Comparison of ENCODE assay signal across 1 cellular context in the genomic region with DNA sequence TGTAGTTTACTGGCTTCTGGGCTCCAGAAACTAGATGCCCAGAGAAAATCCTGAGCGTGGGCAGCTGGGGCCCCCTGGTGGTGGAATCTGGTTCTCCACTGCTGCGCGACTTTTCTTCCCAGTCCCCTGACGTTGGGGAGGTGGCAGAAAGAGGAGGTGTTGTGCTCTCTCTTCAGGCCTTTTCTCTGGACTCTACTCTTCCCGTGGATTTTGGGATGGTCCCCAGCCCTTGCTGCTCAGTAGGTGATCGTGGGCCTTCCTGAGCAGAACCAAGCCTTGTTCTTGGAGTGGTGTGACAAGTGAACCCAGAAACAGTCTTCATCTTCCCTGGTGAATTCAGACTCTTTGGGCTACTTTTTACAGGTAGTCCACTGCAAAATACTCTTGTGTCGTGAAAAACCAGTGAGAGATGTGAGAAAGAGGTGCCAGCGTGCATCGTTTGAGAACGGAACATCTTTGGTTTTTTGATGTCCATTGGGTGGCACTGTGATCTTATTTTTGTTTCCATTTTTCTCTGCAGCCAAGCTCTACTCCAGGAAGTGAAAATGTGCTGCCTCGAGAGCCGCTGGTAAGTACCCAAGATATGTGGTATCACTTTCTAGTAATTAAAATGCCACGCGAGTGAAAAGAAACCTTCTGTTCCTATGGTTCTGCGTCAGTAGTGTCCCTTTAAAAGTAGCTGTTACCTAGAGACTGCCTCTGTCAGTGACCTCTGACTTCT.
TF ChIP-seq lines count a peak whose summit lies in the region.

No MANE protein-coding gene starts in this region.

TF ChIP-seq in K562, 482 proteins besides CTCF, POLR2A, EP300 and RAD21 (continues in another document):
- TF ChIP-seq, protein P1, sequence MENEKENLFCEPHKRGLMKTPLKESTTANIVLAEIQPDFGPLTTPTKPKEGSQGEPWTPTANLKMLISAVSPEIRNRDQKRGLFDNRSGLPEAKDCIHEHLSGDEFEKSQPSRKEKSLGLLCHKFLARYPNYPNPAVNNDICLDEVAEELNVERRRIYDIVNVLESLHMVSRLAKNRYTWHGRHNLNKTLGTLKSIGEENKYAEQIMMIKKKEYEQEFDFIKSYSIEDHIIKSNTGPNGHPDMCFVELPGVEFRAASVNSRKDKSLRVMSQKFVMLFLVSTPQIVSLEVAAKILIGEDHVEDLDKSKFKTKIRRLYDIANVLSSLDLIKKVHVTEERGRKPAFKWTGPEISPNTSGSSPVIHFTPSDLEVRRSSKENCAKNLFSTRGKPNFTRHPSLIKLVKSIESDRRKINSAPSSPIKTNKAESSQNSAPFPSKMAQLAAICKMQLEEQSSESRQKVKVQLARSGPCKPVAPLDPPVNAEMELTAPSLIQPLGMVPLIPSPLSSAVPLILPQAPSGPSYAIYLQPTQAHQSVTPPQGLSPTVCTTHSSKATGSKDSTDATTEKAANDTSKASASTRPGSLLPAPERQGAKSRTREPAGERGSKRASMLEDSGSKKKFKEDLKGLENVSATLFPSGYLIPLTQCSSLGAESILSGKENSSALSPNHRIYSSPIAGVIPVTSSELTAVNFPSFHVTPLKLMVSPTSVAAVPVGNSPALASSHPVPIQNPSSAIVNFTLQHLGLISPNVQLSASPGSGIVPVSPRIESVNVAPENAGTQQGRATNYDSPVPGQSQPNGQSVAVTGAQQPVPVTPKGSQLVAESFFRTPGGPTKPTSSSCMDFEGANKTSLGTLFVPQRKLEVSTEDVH (IDR thresholded peaks at IDR 0.05; ENCODE audit: low read depth, partially characterized antibody) = peak; percentile 36
- TF ChIP-seq TEAD1 (CRISPR knock-in tag; IDR thresholded peaks at IDR 0.05) (peak in 1 of 2 experiments; percentile 58; a peak in 1 of 4 replicates), ZKSCAN1 (IDR thresholded peaks at IDR 0.05; ENCODE audit: low read depth, low read length) (0 out of 2 replicates have a peak, but pooled peaks have one; percentile 18), L3MBTL2 (IDR thresholded peaks at IDR 0.05) (peak; percentile 38; the same call in 1 of the 2 replicates), FOXA3 (CRISPR knock-in tag; conservative IDR thresholded peaks at IDR 0.05 in 1 of 2, IDR thresholded peaks at IDR 0.05 in 1 of 2) (peak in 1 of 2 experiments; percentile 22; a peak in 1 of 4 replicates), HCFC1 (IDR thresholded peaks at IDR 0.05; ENCODE audit: low read depth, low read length) (0 out of 2 replicates have a peak, but pooled peaks have one; percentile 30), POLR2B (IDR thresholded peaks at IDR 0.05; ENCODE audit: low read depth, partially characterized antibody) (no peak), FOXP1 (CRISPR knock-in tag; IDR thresholded peaks at IDR 0.05) (0 out of 2 replicates have a peak, but pooled peaks have one; percentile 48), ETV6 (IDR thresholded peaks at IDR 0.05; ENCODE audit: borderline replicate concordance in 1 of 2, low read depth in 2 of 2, low read length in 1 of 2) (0 out of 4 replicates have a peak, but pooled peaks of 1 of the 2 experiments have one; percentile 4), ETV6 (CRISPR knock-in tag; IDR thresholded peaks at IDR 0.05; ENCODE audit: borderline replicate concordance) (no peak), RB1 (IDR thresholded peaks at IDR 0.05; ENCODE audit: low read depth) (peak; percentile 54; the same call in 1 of the 2 replicates), SMC3 (conservative IDR thresholded peaks at IDR 0.05; ENCODE audit: insufficient read depth, low read depth, low read length) (peak; percentile 80), HDAC2 (IDR thresholded peaks at IDR 0.05) (no peak), ZNF3 (CRISPR knock-in tag; IDR thresholded peaks at IDR 0.05) (no peak), CXXC5 (CRISPR knock-in tag; IDR thresholded peaks at IDR 0.05) (0 out of 2 replicates have a peak, but pooled peaks have one; percentile 8), STAG1 (CRISPR knock-in tag; IDR thresholded peaks at IDR 0.05; ENCODE audit: borderline replicate concordance) (peak; percentile 77), CC2D1A (IDR thresholded peaks at IDR 0.05) (0 out of 2 replicates have a peak, but pooled peaks have one; percentile 50), MYNN (IDR thresholded peaks at IDR 0.05) (0 out of 2 replicates have a peak, but pooled peaks have one; percentile 48), MYNN (CRISPR knock-in tag; IDR thresholded peaks at IDR 0.05) (no peak), ZNF143 (CRISPR knock-in tag; IDR thresholded peaks at IDR 0.05) (peak; percentile 32; the same call in 1 of the 2 replicates), ETV5 (CRISPR knock-in tag; IDR thresholded peaks at IDR 0.05; ENCODE audit: low read depth) (0 out of 2 replicates have a peak, but pooled peaks have one; percentile 44), RBM39 (optimal IDR thresholded peaks at IDR 0.05; ENCODE audit: low read depth, low read length) (peak; percentile 49), YY1 (IDR thresholded peaks at IDR 0.05; ENCODE audit: borderline replicate concordance in 1 of 3, control insufficient read depth in 1 of 3, extremely low read depth in 1 of 3, insufficient read depth in 3 of 3, insufficient read length in 1 of 3, insufficient replicate concordance in 2 of 3, low read depth in 1 of 3, low read length in 2 of 3) (peak in 1 of 3 experiments; percentile 29), MYC (IDR thresholded peaks at IDR 0.05; ENCODE audit: low read depth, low read length) (0 out of 2 replicates have a peak, but pooled peaks have one; percentile 28), MYC (CRISPR knock-in tag; IDR thresholded peaks at IDR 0.05; ENCODE audit: borderline replicate concordance, low read depth) (no peak), BCL6 (CRISPR knock-in tag; IDR thresholded peaks at IDR 0.05) (no peak), CBFA2T3 (IDR thresholded peaks at IDR 0.05) (no peak), RCOR1 (IDR thresholded peaks at IDR 0.05; ENCODE audit: borderline replicate concordance in 1 of 2, low read depth in 2 of 2, low read length in 2 of 2) (peak in 1 of 2 experiments; percentile 50; a peak in 1 of 4 replicates), MAZ (CRISPR knock-in tag; conservative IDR thresholded peaks at IDR 0.05 in 1 of 2, IDR thresholded peaks at IDR 0.05 in 1 of 2) (peak in 1 of 2 experiments; percentile 47; a peak in 1 of 4 replicates), ELF2 (CRISPR knock-in tag; IDR thresholded peaks at IDR 0.05) (0 out of 2 replicates have a peak, but pooled peaks have one; percentile 33), JUND (IDR thresholded peaks at IDR 0.05; ENCODE audit: borderline replicate concordance, low read depth, low read length) (peak; percentile 27; the same call in 1 of the 2 replicates), JUND (tag; IDR thresholded peaks at IDR 0.05; ENCODE audit: borderline replicate concordance, low read depth, low read length) (no peak), ZNF766 (CRISPR knock-in tag; conservative IDR thresholded peaks at IDR 0.05) (no peak), CAMTA2 (CRISPR knock-in tag; conservative IDR thresholded peaks at IDR 0.05) (no peak), KLF16 (IDR thresholded peaks at IDR 0.05) (peak; percentile 69)
- TF ChIP-seq, protein P2, sequence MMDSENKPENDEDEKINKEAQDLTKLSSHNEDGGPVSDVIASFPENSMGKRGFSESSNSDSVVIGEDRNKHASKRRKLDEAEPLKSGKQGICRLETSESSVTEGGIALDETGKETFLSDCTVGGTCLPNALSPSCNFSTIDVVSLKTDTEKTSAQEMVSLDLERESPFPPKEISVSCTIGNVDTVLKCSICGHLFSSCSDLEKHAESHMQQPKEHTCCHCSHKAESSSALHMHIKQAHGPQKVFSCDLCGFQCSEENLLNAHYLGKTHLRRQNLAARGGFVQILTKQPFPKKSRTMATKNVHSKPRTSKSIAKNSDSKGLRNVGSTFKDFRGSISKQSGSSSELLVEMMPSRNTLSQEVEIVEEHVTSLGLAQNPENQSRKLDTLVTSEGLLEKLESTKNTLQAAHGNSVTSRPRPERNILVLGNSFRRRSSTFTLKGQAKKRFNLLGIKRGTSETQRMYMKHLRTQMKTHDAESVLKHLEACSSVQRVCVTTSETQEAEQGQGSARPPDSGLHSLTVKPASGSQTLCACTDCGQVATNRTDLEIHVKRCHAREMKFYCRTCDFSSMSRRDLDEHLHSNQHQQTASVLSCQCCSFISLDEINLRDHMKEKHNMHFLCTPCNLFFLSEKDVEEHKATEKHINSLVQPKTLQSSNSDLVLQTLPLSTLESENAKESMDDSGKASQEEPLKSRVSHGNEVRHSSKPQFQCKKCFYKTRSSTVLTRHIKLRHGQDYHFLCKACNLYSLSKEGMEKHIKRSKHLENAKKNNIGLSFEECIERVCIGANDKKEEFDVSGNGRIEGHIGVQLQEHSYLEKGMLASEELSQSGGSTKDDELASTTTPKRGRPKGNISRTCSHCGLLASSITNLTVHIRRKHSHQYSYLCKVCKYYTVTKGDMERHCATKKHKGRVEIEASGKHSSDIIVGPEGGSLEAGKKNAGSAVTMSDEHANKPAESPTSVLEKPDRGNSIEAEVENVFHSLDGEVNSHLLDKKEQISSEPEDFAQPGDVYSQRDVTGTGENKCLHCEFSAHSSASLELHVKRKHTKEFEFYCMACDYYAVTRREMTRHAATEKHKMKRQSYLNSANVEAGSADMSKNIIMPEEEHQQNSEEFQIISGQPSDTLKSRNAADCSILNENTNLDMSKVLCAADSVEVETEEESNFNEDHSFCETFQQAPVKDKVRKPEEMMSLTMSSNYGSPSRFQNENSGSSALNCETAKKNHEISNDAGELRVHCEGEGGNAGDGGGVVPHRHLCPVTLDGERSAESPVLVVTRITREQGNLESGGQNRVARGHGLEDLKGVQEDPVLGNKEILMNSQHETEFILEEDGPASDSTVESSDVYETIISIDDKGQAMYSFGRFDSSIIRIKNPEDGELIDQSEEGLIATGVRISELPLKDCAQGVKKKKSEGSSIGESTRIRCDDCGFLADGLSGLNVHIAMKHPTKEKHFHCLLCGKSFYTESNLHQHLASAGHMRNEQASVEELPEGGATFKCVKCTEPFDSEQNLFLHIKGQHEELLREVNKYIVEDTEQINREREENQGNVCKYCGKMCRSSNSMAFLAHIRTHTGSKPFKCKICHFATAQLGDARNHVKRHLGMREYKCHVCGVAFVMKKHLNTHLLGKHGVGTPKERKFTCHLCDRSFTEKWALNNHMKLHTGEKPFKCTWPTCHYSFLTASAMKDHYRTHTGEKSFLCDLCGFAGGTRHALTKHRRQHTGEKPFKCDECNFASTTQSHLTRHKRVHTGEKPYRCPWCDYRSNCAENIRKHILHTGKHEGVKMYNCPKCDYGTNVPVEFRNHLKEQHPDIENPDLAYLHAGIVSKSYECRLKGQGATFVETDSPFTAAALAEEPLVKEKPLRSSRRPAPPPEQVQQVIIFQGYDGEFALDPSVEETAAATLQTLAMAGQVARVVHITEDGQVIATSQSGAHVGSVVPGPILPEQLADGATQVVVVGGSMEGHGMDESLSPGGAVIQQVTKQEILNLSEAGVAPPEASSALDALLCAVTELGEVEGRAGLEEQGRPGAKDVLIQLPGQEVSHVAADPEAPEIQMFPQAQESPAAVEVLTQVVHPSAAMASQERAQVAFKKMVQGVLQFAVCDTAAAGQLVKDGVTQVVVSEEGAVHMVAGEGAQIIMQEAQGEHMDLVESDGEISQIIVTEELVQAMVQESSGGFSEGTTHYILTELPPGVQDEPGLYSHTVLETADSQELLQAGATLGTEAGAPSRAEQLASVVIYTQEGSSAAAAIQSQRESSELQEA (IDR thresholded peaks at IDR 0.05; ENCODE audit: low read depth) = peak; percentile 70; the same call in 1 of the 2 replicates
- TF ChIP-seq, protein P3, sequence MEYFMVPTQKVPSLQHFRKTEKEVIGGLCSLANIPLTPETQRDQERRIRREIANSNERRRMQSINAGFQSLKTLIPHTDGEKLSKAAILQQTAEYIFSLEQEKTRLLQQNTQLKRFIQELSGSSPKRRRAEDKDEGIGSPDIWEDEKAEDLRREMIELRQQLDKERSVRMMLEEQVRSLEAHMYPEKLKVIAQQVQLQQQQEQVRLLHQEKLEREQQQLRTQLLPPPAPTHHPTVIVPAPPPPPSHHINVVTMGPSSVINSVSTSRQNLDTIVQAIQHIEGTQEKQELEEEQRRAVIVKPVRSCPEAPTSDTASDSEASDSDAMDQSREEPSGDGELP (CRISPR knock-in tag; IDR thresholded peaks at IDR 0.05; ENCODE audit: borderline replicate concordance) = 0 out of 2 replicates have a peak, but pooled peaks have one; percentile 29
- TF ChIP-seq, protein P4, sequence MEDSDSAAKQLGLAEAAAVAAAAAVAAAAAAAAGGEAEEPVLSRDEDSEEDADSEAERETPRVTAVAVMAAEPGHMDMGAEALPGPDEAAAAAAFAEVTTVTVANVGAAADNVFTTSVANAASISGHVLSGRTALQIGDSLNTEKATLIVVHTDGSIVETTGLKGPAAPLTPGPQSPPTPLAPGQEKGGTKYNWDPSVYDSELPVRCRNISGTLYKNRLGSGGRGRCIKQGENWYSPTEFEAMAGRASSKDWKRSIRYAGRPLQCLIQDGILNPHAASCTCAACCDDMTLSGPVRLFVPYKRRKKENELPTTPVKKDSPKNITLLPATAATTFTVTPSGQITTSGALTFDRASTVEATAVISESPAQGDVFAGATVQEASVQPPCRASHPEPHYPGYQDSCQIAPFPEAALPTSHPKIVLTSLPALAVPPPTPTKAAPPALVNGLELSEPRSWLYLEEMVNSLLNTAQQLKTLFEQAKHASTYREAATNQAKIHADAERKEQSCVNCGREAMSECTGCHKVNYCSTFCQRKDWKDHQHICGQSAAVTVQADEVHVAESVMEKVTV (CRISPR knock-in tag; IDR thresholded peaks at IDR 0.05) = peak; percentile 82
- TF ChIP-seq, protein P5, sequence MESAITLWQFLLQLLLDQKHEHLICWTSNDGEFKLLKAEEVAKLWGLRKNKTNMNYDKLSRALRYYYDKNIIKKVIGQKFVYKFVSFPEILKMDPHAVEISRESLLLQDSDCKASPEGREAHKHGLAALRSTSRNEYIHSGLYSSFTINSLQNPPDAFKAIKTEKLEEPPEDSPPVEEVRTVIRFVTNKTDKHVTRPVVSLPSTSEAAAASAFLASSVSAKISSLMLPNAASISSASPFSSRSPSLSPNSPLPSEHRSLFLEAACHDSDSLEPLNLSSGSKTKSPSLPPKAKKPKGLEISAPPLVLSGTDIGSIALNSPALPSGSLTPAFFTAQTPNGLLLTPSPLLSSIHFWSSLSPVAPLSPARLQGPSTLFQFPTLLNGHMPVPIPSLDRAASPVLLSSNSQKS (CRISPR knock-in tag; IDR thresholded peaks at IDR 0.05) = no peak
- TF ChIP-seq, protein P6, sequence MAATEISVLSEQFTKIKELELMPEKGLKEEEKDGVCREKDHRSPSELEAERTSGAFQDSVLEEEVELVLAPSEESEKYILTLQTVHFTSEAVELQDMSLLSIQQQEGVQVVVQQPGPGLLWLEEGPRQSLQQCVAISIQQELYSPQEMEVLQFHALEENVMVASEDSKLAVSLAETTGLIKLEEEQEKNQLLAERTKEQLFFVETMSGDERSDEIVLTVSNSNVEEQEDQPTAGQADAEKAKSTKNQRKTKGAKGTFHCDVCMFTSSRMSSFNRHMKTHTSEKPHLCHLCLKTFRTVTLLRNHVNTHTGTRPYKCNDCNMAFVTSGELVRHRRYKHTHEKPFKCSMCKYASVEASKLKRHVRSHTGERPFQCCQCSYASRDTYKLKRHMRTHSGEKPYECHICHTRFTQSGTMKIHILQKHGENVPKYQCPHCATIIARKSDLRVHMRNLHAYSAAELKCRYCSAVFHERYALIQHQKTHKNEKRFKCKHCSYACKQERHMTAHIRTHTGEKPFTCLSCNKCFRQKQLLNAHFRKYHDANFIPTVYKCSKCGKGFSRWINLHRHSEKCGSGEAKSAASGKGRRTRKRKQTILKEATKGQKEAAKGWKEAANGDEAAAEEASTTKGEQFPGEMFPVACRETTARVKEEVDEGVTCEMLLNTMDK (IDR thresholded peaks at IDR 0.05; ENCODE audit: borderline replicate concordance, insufficient read depth, low read depth, low read length, poor library complexity, severe bottlenecking) = peak; percentile 82
